17 cellular contexts compared by ENCODE assay signal in genomic region chr10:79183468-79183865, GRCh38.
DNase-seq lines count a peak whose midpoint lies in the region; ATAC-seq and TF ChIP-seq lines count a peak whose summit lies in the region.
"Had no signal": no experiment of that assay in that cellular context is flagged by ENCODE, and none has a peak within 500 bp of the region (broad histone marks: within the 10 kb centered on the region; RNA-seq: fewer than 3 reads in every experiment).

No MANE protein-coding gene starts in this region.

- no peak overlapping the region for H2BK12ac ChIP-seq in H9 (ENCODE audit: insufficient read length, low read depth, low read length)

- H3K27me3 ChIP-seq in H9 (ENCODE audit: insufficient read depth, low read length): no peaks in the 10 kb centered on the region
- H3K27me3 ChIP-seq in SJSA1 (replicated peaks): no peaks in the 10 kb centered on the region
- H3K27me3 ChIP-seq in right cardiac atrium (ENCODE audit: control insufficient read depth, insufficient read depth): no peaks in the 10 kb centered on the region
- H3K27me3 ChIP-seq in smooth muscle cell (ENCODE audit: low read depth): no peaks in the 10 kb centered on the region
- no peaks in the 10 kb centered on the region for H3K27me3 ChIP-seq in gastrocnemius medialis

- no peak overlapping the region for H4K91ac ChIP-seq in H9 (ENCODE audit: insufficient read length, low read depth, low read length)

- no peaks in the 10 kb centered on the region for H3K79me1 ChIP-seq in H9 (ENCODE audit: insufficient read depth, low read depth, low read length, poor library complexity, severe bottlenecking)

- H3K27ac ChIP-seq in H9 (ENCODE audit: insufficient read length, low read depth, low read length) (no peak overlapping the region), SJSA1 (peak overlapping the region; percentile 76), right cardiac atrium (ENCODE audit: low read length) (peak overlapping the region; percentile 55), smooth muscle cell (ENCODE audit: low read depth) (peak overlapping the region; percentile 77), gastrocnemius medialis (no peak overlapping the region)
- H3K27ac ChIP-seq: C4-2B had no signal

- H2BK20ac ChIP-seq in H9 (ENCODE audit: low read depth, low read length, poor library complexity, severe bottlenecking): no peak overlapping the region

- H3K23me2 ChIP-seq in H9 (ENCODE audit: insufficient read length, low read depth, low read length, poor library complexity, severe bottlenecking): no peaks in the 10 kb centered on the region

- no peak overlapping the region for H3K56ac ChIP-seq in H9 (ENCODE audit: insufficient read length, low read depth, low read length)

- H2BK5ac ChIP-seq in H9 (ENCODE audit: insufficient read length, low read length): no peak overlapping the region

- in situ Hi-C loops in gastrocnemius medialis (cut with MboI; ENCODE audit: low sequenced_read_pairs in 4 of 4): loop anchor here (25.0 kb wide), 4 partner anchors 221 to 1146 kb away; partner anchors contain the start of genes POLR3A (in 1 of the 4) and RPS24 (in 1 of the 4)

- H3K4me3 ChIP-seq in SJSA1 (no peak overlapping the region), right cardiac atrium (ENCODE audit: low read length) (no peak overlapping the region), smooth muscle cell (no peak overlapping the region), gastrocnemius medialis (no peak overlapping the region)

- TF ChIP-seq CTCF in H9 (conservative IDR thresholded peaks at IDR 0.05) (no peak), smooth muscle cell (IDR thresholded peaks at IDR 0.05; ENCODE audit: borderline replicate concordance, insufficient read depth, poor library complexity, severe bottlenecking) (no peak), gastrocnemius medialis (IDR thresholded peaks at IDR 0.05 in 4 of 5, conservative IDR thresholded peaks at IDR 0.05 in 1 of 5) (no peak)

- H3K9ac ChIP-seq in H9 (ENCODE audit: extremely low read depth, insufficient read length, low read length) (no peak overlapping the region), smooth muscle cell (ENCODE audit: low read depth) (no peak overlapping the region)

- H3K4me1 ChIP-seq in H9 (ENCODE audit: insufficient read depth, low read length): peaks cover 5% of the 10 kb centered on the region; the same call in 1 of the 2 replicates
- H3K4me1 ChIP-seq in SJSA1 (replicated peaks): peaks cover 95% of the 10 kb centered on the region
- peaks cover 57% of the 10 kb centered on the region for H3K4me1 ChIP-seq in right cardiac atrium (ENCODE audit: control insufficient read depth, insufficient read depth, low read length)
- H3K4me1 ChIP-seq in smooth muscle cell (ENCODE audit: low read depth): peaks cover 52% of the 10 kb centered on the region
- peaks cover 48% of the 10 kb centered on the region in 2 donors for H3K4me1 ChIP-seq in gastrocnemius medialis

- H3K9me3 Mint-ChIP-seq in H9: no peaks in the 10 kb centered on the region
- H3K9me3 Mint-ChIP-seq: activated naive CD4-positive, alpha-beta T cell treated with anti-CD3 and anti-CD28 coated beads for 36 hours; central memory CD8-positive, alpha-beta T cell had no signal

- no peaks in the 10 kb centered on the region for H3K27me3 Mint-ChIP-seq in H9 (ENCODE audit: low read depth)
- H3K27me3 Mint-ChIP-seq: activated CD8-positive, alpha-beta memory T cell treated with anti-CD3 and anti-CD28 coated beads, Interleukin-2, amount 10 ng/mL, durations not matched to agents 7 days and 5 days; central memory CD8-positive, alpha-beta T cell had no signal

- H3K36me3 ChIP-seq in SJSA1 (peaks cover 57% of the 10 kb centered on the region), smooth muscle cell (ENCODE audit: low read depth) (no peaks in the 10 kb centered on the region), gastrocnemius medialis (peaks cover 0 to 5% of the 10 kb centered on the region in 2 donors)

- no peak overlapping the region for H3K4me3 Mint-ChIP-seq in H9
- H3K4me3 Mint-ChIP-seq: activated CD8-positive, alpha-beta memory T cell treated with anti-CD3 and anti-CD28 coated beads, Interleukin-2, amount 10 ng/mL, durations not matched to agents 7 days and 5 days; activated naive CD4-positive, alpha-beta T cell treated with anti-CD3 and anti-CD28 coated beads for 36 hours; central memory CD8-positive, alpha-beta T cell had no signal

- H4K20me1 ChIP-seq in H9 (ENCODE audit: control insufficient read depth, insufficient read depth, insufficient read length) (peaks cover 2% of the 10 kb centered on the region), smooth muscle cell (ENCODE audit: low read depth) (peaks cover 93% of the 10 kb centered on the region)

- H3K4me2 ChIP-seq in H9 (ENCODE audit: insufficient read depth, insufficient read length, low read length): no peak overlapping the region
- peak overlapping the region; percentile 52 for H3K4me2 ChIP-seq in smooth muscle cell

- no peak overlapping the region for H4K5ac ChIP-seq in H9 (ENCODE audit: insufficient read length, low read depth, low read length)

- no peak for ATAC-seq in right cardiac atrium
- no peak for ATAC-seq in HG02885 (IDR thresholded peaks at IDR 0.05; ENCODE audit: poor library complexity, unreplicated experiment)
- no peak for ATAC-seq in gastrocnemius medialis
- ATAC-seq: activated CD8-positive, alpha-beta memory T cell treated with anti-CD3 and anti-CD28 coated beads, Interleukin-2, amount 10 ng/mL, durations not matched to agents 7 days and 5 days had no signal

- DNase-seq in H9 (no peak), SJSA1 (ENCODE audit: low read depth in 1 of 2, low spot score in 2 of 2) (no peak), right cardiac atrium (no peak), smooth muscle cell (lab: John Stamatoyannopoulos, UW; ENCODE audit: unreplicated experiment) (no peak), HPDE6-E6E7 (ENCODE audit: extremely low spot score) (no peak), DMS114 treated with DMSO at 0.1 percent for 48 hours (lab: John Stamatoyannopoulos, UW; ENCODE audit: unreplicated experiment) (no peak), gastrocnemius medialis (no peak)
- DNase-seq: activated CD8-positive, alpha-beta memory T cell treated with anti-CD3 and anti-CD28 coated beads, Interleukin-2, amount 10 ng/mL, durations not matched to agents 7 days and 5 days; activated naive CD4-positive, alpha-beta T cell treated with anti-CD3 and anti-CD28 coated beads for 36 hours; Kasumi-1; NCI-H2029; SIG-M5; stimulated activated CD4-positive, alpha-beta T cell treated with anti-CD3 and anti-CD28 coated beads, Interleukin-1b, Interleukin-23, amount 100 ng/mL, for 48 hours; stimulated activated CD8-positive, alpha-beta memory T cell treated with anti-CD3 and anti-CD28 coated beads, Interleukin-4, amount 100 ng/mL, for 48 hours had no signal

- no peak overlapping the region for H3K4ac ChIP-seq in H9 (ENCODE audit: low read depth, low read length)

- no peak overlapping the region for H2AFZ ChIP-seq in H9 (ENCODE audit: low read length)
- H2AFZ ChIP-seq in smooth muscle cell (ENCODE audit: low read depth): no peak overlapping the region

- H3T11ph ChIP-seq in H9 (ENCODE audit: low read length): no peak overlapping the region

- no peaks in the 10 kb centered on the region for H3K9me3 ChIP-seq in H9 (ENCODE audit: control insufficient read depth, low read depth, low read length)
- no peaks in the 10 kb centered on the region for H3K9me3 ChIP-seq in SJSA1 (replicated peaks)
- H3K9me3 ChIP-seq in right cardiac atrium (ENCODE audit: control insufficient read depth, low read length): no peaks in the 10 kb centered on the region
- H3K9me3 ChIP-seq in smooth muscle cell (replicated peaks; ENCODE audit: low read depth): no peaks in the 10 kb centered on the region
- H3K9me3 ChIP-seq in gastrocnemius medialis: no peaks in the 10 kb centered on the region

- H4K8ac ChIP-seq in H9 (replicated peaks; ENCODE audit: insufficient read length, low read depth, low read length): no peak overlapping the region

- peaks cover 46 to 67% of the 10 kb centered on the region in 2 experiments for H3K4me1 Mint-ChIP-seq in H9
- H3K4me1 Mint-ChIP-seq: activated CD8-positive, alpha-beta memory T cell treated with anti-CD3 and anti-CD28 coated beads, Interleukin-2, amount 10 ng/mL, durations not matched to agents 7 days and 5 days; central memory CD8-positive, alpha-beta T cell had no signal

- no peak overlapping the region for H3K18ac ChIP-seq in H9 (ENCODE audit: insufficient read length, low read depth, low read length)

- no peak overlapping the region for H2BK120ac ChIP-seq in H9 (ENCODE audit: low read depth, low read length, poor library complexity, severe bottlenecking)

- H3K36me3 Mint-ChIP-seq in H9 (ENCODE audit: insufficient read depth in 1 of 3, low read depth in 3 of 3): peaks cover 0 to 7% (median 2%) of the 10 kb centered on the region in 3 experiments; a peak in 4 of 7 replicates
- H3K36me3 Mint-ChIP-seq: activated CD8-positive, alpha-beta memory T cell treated with anti-CD3 and anti-CD28 coated beads, Interleukin-2, amount 10 ng/mL, durations not matched to agents 7 days and 5 days had no signal

- intact Hi-C loops in right cardiac atrium (cut with DNase I) (loop anchor here in 2 of 4 donors (5.0 to 10.0 kb wide), 2 partner anchors 36 to 109 kb away; no protein-coding TSS in a partner anchor), gastrocnemius medialis (cut with DNase I; ENCODE audit: low total_unique reads) (no loop called here)

- WGBS in H9 (ENCODE audit: extremely low coverage, insufficient read length, low lambda C conversion rate): no CpG with 5 or more reads among the region's 5 CpGs
- 85% methylated on average over 5 of the region's 5 CpGs for WGBS in right cardiac atrium
- 91% methylated on average over 5 of the region's 5 CpGs for WGBS in smooth muscle cell (ENCODE audit: low lambda C conversion rate)

- peak overlapping the region in 2 of 3 experiments; percentile 22 to 71; a peak in 3 of 7 replicates for H3K27ac Mint-ChIP-seq in H9
- H3K27ac Mint-ChIP-seq: activated CD8-positive, alpha-beta memory T cell treated with anti-CD3 and anti-CD28 coated beads, Interleukin-2, amount 10 ng/mL, durations not matched to agents 7 days and 5 days; activated naive CD4-positive, alpha-beta T cell treated with anti-CD3 and anti-CD28 coated beads for 36 hours had no signal

- TF ChIP-seq POLR2A in gastrocnemius medialis (IDR thresholded peaks at IDR 0.05): no peak

- H2AK5ac ChIP-seq in H9 (ENCODE audit: insufficient read length, low read length): no peak overlapping the region

- no peak overlapping the region for H3K14ac ChIP-seq in H9 (ENCODE audit: insufficient read depth, low read length)

- H3K79me2 ChIP-seq in H9 (ENCODE audit: insufficient read depth, low read length) (no peaks in the 10 kb centered on the region), smooth muscle cell (ENCODE audit: low read depth) (peaks cover 12% of the 10 kb centered on the region)

- peaks cover 37% of the 10 kb centered on the region for H3F3A ChIP-seq in smooth muscle cell (ENCODE audit: low read depth)

- no peak overlapping the region for H2BK15ac ChIP-seq in H9 (ENCODE audit: low read depth, low read length)

- H3K23ac ChIP-seq in H9 (ENCODE audit: insufficient read length, low read depth, low read length): no peak overlapping the region

Comparison
In these comparisons a context has a peak if more than half of its experiments do, and no peak if none do; other contexts are left out.
1. H3K27ac ChIP-seq: peak in SJSA1 (single experiment), right cardiac atrium (single experiment) and smooth muscle cell (single experiment); none in H9 (single experiment) and gastrocnemius medialis (0 of 4).